12 cellular contexts compared by ENCODE assay signal in the genomic region with DNA sequence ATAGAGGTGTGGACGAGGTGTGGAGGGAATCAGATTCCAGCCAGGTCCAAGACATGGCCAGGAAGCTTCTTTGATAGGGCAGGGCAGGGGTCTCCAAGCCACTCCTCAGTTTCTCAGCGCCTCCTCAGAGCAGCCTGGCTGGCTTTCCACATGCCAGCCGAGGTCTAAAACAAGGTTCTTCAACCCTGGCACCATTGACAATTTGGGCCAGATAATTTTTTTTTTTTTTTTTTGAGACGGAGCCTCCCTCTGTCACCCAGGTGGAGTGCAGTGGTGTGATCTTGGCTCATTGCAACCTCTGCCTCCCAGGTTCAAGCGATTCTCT. TPM values are rescaled to one million over a fixed set of nuclear protein-coding genes. Genes with fewer than 3 reads are reported as not detected.
DNase-seq lines count a peak whose midpoint lies in the region; ATAC-seq and TF ChIP-seq lines count a peak whose summit lies in the region.
"Had no signal": no experiment of that assay in that cellular context is flagged by ENCODE, and none has a peak within 500 bp of the region (broad histone marks: within the 10 kb centered on the region; RNA-seq: fewer than 3 reads in every experiment).

No MANE protein-coding gene starts in this region.

- peaks cover 10 to 65% (median 55%) of the 10 kb centered on the region in 9 donors for H3K4me1 ChIP-seq in heart right ventricle
- H3K4me1 ChIP-seq in right cardiac atrium (ENCODE audit: control insufficient read depth, insufficient read depth, low read length) = peaks cover 9% of the 10 kb centered on the region
- peaks cover 19% of the 10 kb centered on the region for H3K4me1 ChIP-seq in upper lobe of right lung

- H3K4me3 Mint-ChIP-seq in nephron = no peak overlapping the region
- no peak overlapping the region for H3K4me3 Mint-ChIP-seq in activated T-helper 17 cell treated with anti-CD3 and anti-CD28 coated beads, Interleukin-2, amount 50 U/mL, for 72 hours

- DNase-seq in heart right ventricle (no peak), right cardiac atrium (no peak), epithelial cell of prostate (ENCODE audit: low read depth, low spot score) (no peak), upper lobe of right lung (no peak), NCI-H524 (lab: John Stamatoyannopoulos, UW) (no peak)
- no peak for DNase-seq in activated CD8-positive, alpha-beta memory T cell treated with anti-CD3 and anti-CD28 coated beads, Interleukin-2, amount 50 U/mL, for 48 hours
- DNase-seq: activated CD8-positive, alpha-beta memory T cell treated with anti-CD3 and anti-CD28 coated beads for 24 hours; activated gamma-delta T cell; KG1; spleen had no signal

- H3K9me3 ChIP-seq in heart right ventricle = no peaks in the 10 kb centered on the region
- H3K9me3 ChIP-seq in right cardiac atrium (ENCODE audit: control insufficient read depth, low read length) = no peaks in the 10 kb centered on the region
- no peaks in the 10 kb centered on the region for H3K9me3 ChIP-seq in upper lobe of right lung
- H3K9me3 ChIP-seq: spleen had no signal

- H3K27me3 ChIP-seq in heart right ventricle (no peaks in the 10 kb centered on the region), right cardiac atrium (ENCODE audit: control insufficient read depth, insufficient read depth) (no peaks in the 10 kb centered on the region), upper lobe of right lung (no peaks in the 10 kb centered on the region)
- H3K27me3 ChIP-seq: spleen had no signal

- H3K36me3 Mint-ChIP-seq in nephron (ENCODE audit: low read depth) = peaks cover 5% of the 10 kb centered on the region
- no peaks in the 10 kb centered on the region for H3K36me3 Mint-ChIP-seq in activated T-helper 17 cell treated with anti-CD3 and anti-CD28 coated beads, Interleukin-2, amount 50 U/mL, for 72 hours (ENCODE audit: low read depth)

- H3K4me1 Mint-ChIP-seq in nephron = peaks cover 5% of the 10 kb centered on the region
- peaks cover 7% of the 10 kb centered on the region for H3K4me1 Mint-ChIP-seq in activated T-helper 17 cell treated with anti-CD3 and anti-CD28 coated beads, Interleukin-2, amount 50 U/mL, for 72 hours

- intact Hi-C loops in heart right ventricle (cut with DNase I) = loop anchor here in 4 of 10 donors (5.0 to 10.0 kb wide), 5 partner anchors 57 to 285 kb away; partner anchors contain the start of gene RALY (in 1 of the 4)
- intact Hi-C loops in right cardiac atrium (cut with DNase I) = loop anchor here in 2 of 4 donors (5.0 to 10.0 kb wide), 2 partner anchors 202 to 275 kb away; partner anchors contain the start of gene RALY (in 1 of the 2)
- intact Hi-C loops in upper lobe of right lung (cut with DNase I) = no loop called here

- no peak overlapping the region for H3K4me3 ChIP-seq in heart right ventricle
- no peak overlapping the region for H3K4me3 ChIP-seq in right cardiac atrium (ENCODE audit: low read length)
- no peak overlapping the region for H3K4me3 ChIP-seq in upper lobe of right lung
- H3K4me3 ChIP-seq: spleen had no signal

- H3K36me3 ChIP-seq in heart right ventricle (peaks cover 0 to 9% (median 0%) of the 10 kb centered on the region in 9 donors), upper lobe of right lung (no peaks in the 10 kb centered on the region)

- TF ChIP-seq CTCF in heart right ventricle (IDR thresholded peaks at IDR 0.05) = no peak
- TF ChIP-seq CTCF in nephron (IDR thresholded peaks at IDR 0.05; ENCODE audit: unreplicated experiment in 3 of 3) = no peak
- no peak for TF ChIP-seq CTCF in upper lobe of right lung (IDR thresholded peaks at IDR 0.05)

- no peaks in the 10 kb centered on the region for H3K27me3 Mint-ChIP-seq in nephron (ENCODE audit: low read depth)
- H3K27me3 Mint-ChIP-seq in activated T-helper 17 cell treated with anti-CD3 and anti-CD28 coated beads, Interleukin-2, amount 50 U/mL, for 72 hours = no peaks in the 10 kb centered on the region

- ATAC-seq in heart right ventricle = no peak
- ATAC-seq in right cardiac atrium = no peak
- no peak for ATAC-seq in upper lobe of right lung
- no peak for ATAC-seq in activated T-helper 17 cell treated with anti-CD3 and anti-CD28 coated beads, Interleukin-2, amount 50 U/mL, for 72 hours (replicated peaks)

- WGBS in heart right ventricle, 2 donors = 68 to 75% methylated on average over 5 of the region's 5 CpGs
- 64% methylated on average over 5 of the region's 5 CpGs for WGBS in right cardiac atrium

- H3K27ac Mint-ChIP-seq in nephron = peak overlapping the region in 2 of 3 experiments; percentile 85 to 87
- no peak overlapping the region for H3K27ac Mint-ChIP-seq in activated T-helper 17 cell treated with anti-CD3 and anti-CD28 coated beads, Interleukin-2, amount 50 U/mL, for 72 hours

- H3K9me3 Mint-ChIP-seq in nephron = no peaks in the 10 kb centered on the region
- H3K9me3 Mint-ChIP-seq in activated T-helper 17 cell treated with anti-CD3 and anti-CD28 coated beads, Interleukin-2, amount 50 U/mL, for 72 hours = no peaks in the 10 kb centered on the region

- H3K27ac ChIP-seq in heart right ventricle (peak overlapping the region in 6 of 10 donors; percentile 38 to 70 (median 62)), right cardiac atrium (ENCODE audit: low read length) (no peak overlapping the region), epithelial cell of prostate (peak overlapping the region; percentile 43), upper lobe of right lung (peak overlapping the region; percentile 55)

RNA-seq across cellular contexts. Expression of gene CHMP4B, which starts 21.3 kb away (rescaled TPM):
- total RNA-seq in heart right ventricle (100 to 1,000 TPM in 6 of 10 donors, 10 to 100 TPM in 4; 88.3 to 137 (median 103) TPM), right cardiac atrium (100 to 1,000 TPM in 1 of 4 donors, 10 to 100 TPM in 3; 88.3 to 117 (median 90.2) TPM), upper lobe of right lung (86.6 TPM)
- polyA plus RNA-seq in heart right ventricle (100 to 1,000 TPM in 1 of 2 donors, 10 to 100 TPM in 1; 87.5 to 246 TPM), right cardiac atrium (126 TPM)
- total RNA-seq in activated T-helper 17 cell treated with anti-CD3 and anti-CD28 coated beads, Interleukin-2, amount 50 U/mL, for 72 hours = 10 to 100 TPM; 57.6 to 63.5 TPM

RNA-seq across cellular contexts. Expression of gene ZNF341, which starts 58.0 kb away (rescaled TPM):
- total RNA-seq in heart right ventricle (1 to 10 TPM in 8 of 10 donors, under 1 TPM in 2; 0.85 to 2.6 (median 1.5) TPM), right cardiac atrium (1 to 10 TPM; 1.5 to 2.2 (median 1.8) TPM), upper lobe of right lung (4.8 TPM)
- polyA plus RNA-seq in heart right ventricle (1 to 10 TPM; 1.8 to 3.7 TPM), right cardiac atrium (2.0 TPM)
- total RNA-seq in activated T-helper 17 cell treated with anti-CD3 and anti-CD28 coated beads, Interleukin-2, amount 50 U/mL, for 72 hours = 1 to 10 TPM; 6.4 to 9.0 TPM
